Comparison of ENCODE assay signal across 27 cellular contexts in genomic region chr20:47178277-47178676, GRCh38.
"Had no signal": no experiment of that assay in that cellular context is flagged by ENCODE, and none has a peak within 500 bp of the region (broad histone marks: within the 10 kb centered on the region; RNA-seq: fewer than 3 reads in every experiment).

No MANE protein-coding gene starts in this region.

- H3K27ac ChIP-seq: colonic mucosa, coronary artery, epithelial cell of prostate, esophagus muscularis mucosa, esophagus squamous epithelium, foreskin keratinocyte, gastrocnemius medialis, gastroesophageal sphincter, heart left ventricle, heart right ventricle had no signal

- FAIRE-seq: colon, endometrium, endothelial cell of umbilical vein had no signal

- H3K36me3 ChIP-seq: colonic mucosa, gastrocnemius medialis, heart left ventricle, heart right ventricle had no signal

- DNase-seq: colonic mucosa; cortex of kidney; dermis blood vessel endothelial cell; dorsolateral prefrontal cortex; effector CD4-positive, alpha-beta T cell; effector CD8-positive, alpha-beta T cell; effector memory CD4-positive, alpha-beta T cell; effector memory CD8-positive, alpha-beta T cell; endodermal cell; erythroblast; esophagus squamous epithelium; foreskin fibroblast; foreskin keratinocyte; foreskin melanocyte; gastrocnemius medialis; glutamatergic neuron; heart left ventricle; heart right ventricle had no signal

- H3K9me3 ChIP-seq: colonic mucosa, esophagus muscularis mucosa, esophagus squamous epithelium, gastrocnemius medialis, gastroesophageal sphincter, heart left ventricle, heart right ventricle had no signal

- H3K4me3 Mint-ChIP-seq: dendritic cell treated with granulocyte-macrophage colony-stimulating factor and Interleukin-4, amounts not matched to agents 40 ng/mL and 50 ng/mL, for 4 days; effector memory CD8-positive, alpha-beta T cell; endodermal cell had no signal

- H3K9me3 Mint-ChIP-seq: dendritic cell treated with granulocyte-macrophage colony-stimulating factor and Interleukin-4, amounts not matched to agents 40 ng/mL and 50 ng/mL, for 4 days; effector memory CD8-positive, alpha-beta T cell; endodermal cell had no signal

- ATAC-seq: effector memory CD8-positive, alpha-beta T cell; esophagus mucosa; foreskin keratinocyte; gastrocnemius medialis; gastroesophageal sphincter; heart left ventricle; heart right ventricle had no signal

- H3K4me1 ChIP-seq: colonic mucosa, esophagus muscularis mucosa, esophagus squamous epithelium, foreskin keratinocyte, gastrocnemius medialis, gastroesophageal sphincter had no signal

- H3K27me3 ChIP-seq: colonic mucosa, dorsolateral prefrontal cortex, esophagus muscularis mucosa, esophagus squamous epithelium, foreskin keratinocyte, gastrocnemius medialis, gastroesophageal sphincter had no signal

- H3K27ac Mint-ChIP-seq: dendritic cell treated with granulocyte-macrophage colony-stimulating factor and Interleukin-4, amounts not matched to agents 40 ng/mL and 50 ng/mL, for 4 days; effector memory CD8-positive, alpha-beta T cell; endodermal cell had no signal

- H3K4me3 ChIP-seq: colonic mucosa, coronary artery, dorsolateral prefrontal cortex, esophagus muscularis mucosa, esophagus squamous epithelium, gastrocnemius medialis, gastroesophageal sphincter, heart left ventricle, heart right ventricle had no signal
